8 cellular contexts compared by ENCODE assay signal in genomic region chr6:63635563-63636515, GRCh38. TPM values are rescaled to one million over a fixed set of nuclear protein-coding genes. Genes with fewer than 3 reads are reported as not detected.
DNase-seq lines count a peak whose midpoint lies in the region; ATAC-seq and TF ChIP-seq lines count a peak whose summit lies in the region.

PHF3 (plus strand) TSS chr6:63635802; CDS start chr6:63646552, 10,750 bp downstream.

- H3K36me3 ChIP-seq in CD4-positive, alpha-beta memory T cell (ENCODE audit: insufficient read depth, low read length): no peaks in the 10 kb centered on the region
- no peaks in the 10 kb centered on the region for H3K36me3 ChIP-seq in right lobe of liver

- H3K4me1 ChIP-seq in CD4-positive, alpha-beta memory T cell (ENCODE audit: insufficient read depth, low read length): peaks cover 49% of the 10 kb centered on the region
- peaks cover 0 to 37% (median 14%) of the 10 kb centered on the region in 4 donors for H3K4me1 ChIP-seq in right lobe of liver

- H3K36me3 Mint-ChIP-seq in CD4-positive, alpha-beta memory T cell: peaks cover 0 to 5% of the 10 kb centered on the region in 2 donors
- H3K36me3 Mint-ChIP-seq in activated CD4-positive, alpha-beta memory T cell treated with anti-CD3 and anti-CD28 coated beads for 36 hours: peaks cover 2% of the 10 kb centered on the region

- no peaks in the 10 kb centered on the region for H3K27me3 ChIP-seq in CD4-positive, alpha-beta memory T cell (ENCODE audit: insufficient read depth, low read length)
- no peaks in the 10 kb centered on the region for H3K27me3 ChIP-seq in right lobe of liver

- ATAC-seq in GM19452 (IDR thresholded peaks at IDR 0.05; ENCODE audit: unreplicated experiment): peak; percentile 83
- ATAC-seq in HG03575 (IDR thresholded peaks at IDR 0.05; ENCODE audit: extremely low read depth, insufficient number of reproducible peaks, low FRiP score, unreplicated experiment): peak; percentile 40
- ATAC-seq in right lobe of liver: peak; percentile 85 to 94 (median 92)

- peak in 1 of 4 donors; percentile 9 for TF ChIP-seq CTCF in right lobe of liver (IDR thresholded peaks at IDR 0.05)

- peaks cover 0 to 2% (median 0%) of the 10 kb centered on the region in 8 donors for H3K9me3 Mint-ChIP-seq in CD4-positive, alpha-beta memory T cell
- H3K9me3 Mint-ChIP-seq in activated CD4-positive, alpha-beta memory T cell treated with anti-CD3 and anti-CD28 coated beads for 36 hours: no peaks in the 10 kb centered on the region

- peaks cover 34 to 54% (median 44%) of the 10 kb centered on the region in 4 donors for H3K4me1 Mint-ChIP-seq in CD4-positive, alpha-beta memory T cell
- peaks cover 44% of the 10 kb centered on the region for H3K4me1 Mint-ChIP-seq in activated CD4-positive, alpha-beta memory T cell treated with anti-CD3 and anti-CD28 coated beads for 36 hours (ENCODE audit: low read depth)

- no peaks in the 10 kb centered on the region for H3K9me3 ChIP-seq in CD4-positive, alpha-beta memory T cell (ENCODE audit: control insufficient read depth in 1 of 2, low read length in 2 of 2)
- H3K9me3 ChIP-seq in right lobe of liver: no peaks in the 10 kb centered on the region

- H3K27ac Mint-ChIP-seq in CD4-positive, alpha-beta memory T cell: peak within 1 kb of the TSS; percentile 94 to 99 (median 99)
- H3K27ac Mint-ChIP-seq in activated CD4-positive, alpha-beta memory T cell treated with anti-CD3 and anti-CD28 coated beads for 36 hours: peak within 1 kb of the TSS; percentile 96

- H3K27me3 Mint-ChIP-seq in CD4-positive, alpha-beta memory T cell: no peaks in the 10 kb centered on the region
- no peaks in the 10 kb centered on the region for H3K27me3 Mint-ChIP-seq in activated CD4-positive, alpha-beta memory T cell treated with anti-CD3 and anti-CD28 coated beads for 36 hours

- intact Hi-C loops in CD4-positive, alpha-beta memory T cell (cut with micrococcal nuclease): loop anchor here (1.0 kb wide), 2 partner anchors 38 to 64 kb away; partner anchors contain the start of genes LOC128125822 and PTP4A1
- intact Hi-C loops in activated CD4-positive, alpha-beta memory T cell treated with anti-CD3 and anti-CD28 coated beads for 36 hours (cut with micrococcal nuclease): loop anchor here (1.0 to 5.0 kb wide), 4 partner anchors 38 to 69 kb away; partner anchors contain the start of genes LOC128125822 and PTP4A1
- intact Hi-C loops in right lobe of liver (cut with DNase I): no loop called here

- POLR2A ChIA-PET in CD4-positive, alpha-beta memory T cell (lab: Charles Lee; ENCODE audit: partially characterized antibody): interaction anchor here (0.7 to 3.6 kb wide), 21 partner anchors 8 to 129 kb away, joined by 3 to 62 read pairs (median 4); partner anchors contain the start of genes LOC128125822 and PTP4A1
- POLR2A ChIA-PET in activated CD4-positive, alpha-beta memory T cell treated with anti-CD3 and anti-CD28 coated beads for 36 hours (lab: Charles Lee): interaction anchor here (0.6 to 1.5 kb wide), 3 partner anchors 35 to 62 kb away, joined by 3 to 5 read pairs (median 4); no protein-coding TSS in a partner anchor

- H3K27ac ChIP-seq in CD4-positive, alpha-beta memory T cell (ENCODE audit: low read depth, low read length): peak within 1 kb of the TSS; percentile 94
- peak within 1 kb of the TSS; percentile 93 to 99 (median 96) for H3K27ac ChIP-seq in right lobe of liver

- peak; percentile 57 for TF ChIP-seq POLR2A in right lobe of liver (IDR thresholded peaks at IDR 0.05)

- 0% methylated on average over 16 of the region's 127 CpGs for WGBS in right lobe of liver (ENCODE audit: insufficient coverage, low coverage, low lambda C conversion rate, missing lambda C conversion rate)

- peak within 1 kb of the TSS; percentile 95 to 100 (median 100) for H3K4me3 Mint-ChIP-seq in CD4-positive, alpha-beta memory T cell
- peak within 1 kb of the TSS; percentile 98 for H3K4me3 Mint-ChIP-seq in activated CD4-positive, alpha-beta memory T cell treated with anti-CD3 and anti-CD28 coated beads for 36 hours

- CTCF ChIA-PET in CD4-positive, alpha-beta memory T cell (lab: Charles Lee; ENCODE audit: partially characterized antibody): interaction anchor here (0.8 to 2.9 kb wide), 10 partner anchors 8 to 129 kb away, joined by 3 to 28 read pairs (median 4); no protein-coding TSS in a partner anchor
- CTCF ChIA-PET in activated CD4-positive, alpha-beta memory T cell treated with anti-CD3 and anti-CD28 coated beads for 36 hours (lab: Charles Lee): interaction anchor here (1.0 to 2.7 kb wide), 3 partner anchors 27 to 62 kb away, joined by 3 to 25 read pairs (median 19); no protein-coding TSS in a partner anchor

- peak; percentile 90 to 94 (median 93) for DNase-seq in CD4-positive, alpha-beta memory T cell
- peak; percentile 68 for DNase-seq in NCI-H82 treated with DMSO at 0.1 percent for 48 hours (lab: John Stamatoyannopoulos, UW; ENCODE audit: unreplicated experiment)
- peak; percentile 93 for DNase-seq in activated CD4-positive, alpha-beta memory T cell treated with anti-CD3 and anti-CD28 coated beads for 36 hours
- peak; percentile 49 to 89 for DNase-seq in dermis microvascular lymphatic vessel endothelial cell (ENCODE audit: low read depth in 2 of 2)
- DNase-seq in right lobe of liver: peak; percentile 92 to 93 (median 92)
- DNase-seq in stimulated activated CD4-positive, alpha-beta T cell treated with anti-CD3 and anti-CD28 coated beads, Interleukin-4, amount 100 ng/mL, for 4 hours: peak; percentile 89 to 91

- H3K4me3 ChIP-seq in CD4-positive, alpha-beta memory T cell (ENCODE audit: low read length in 2 of 2): peak within 1 kb of the TSS; percentile 71 to 86
- H3K4me3 ChIP-seq in right lobe of liver: peak within 1 kb of the TSS; percentile 83 to 86 (median 86)

RNA-seq across cellular contexts. Expression of gene PHF3, which starts in this region (rescaled TPM):
- total RNA-seq in CD4-positive, alpha-beta memory T cell: 100 to 1,000 TPM; 115 to 119 TPM
- 10 to 100 TPM in 1 of 2 donors, 1 to 10 TPM in 1; 5.1 to 47.1 TPM for polyA plus RNA-seq in CD4-positive, alpha-beta memory T cell
- total RNA-seq in activated CD4-positive, alpha-beta memory T cell treated with anti-CD3 and anti-CD28 coated beads for 36 hours: 10 to 100 TPM; 43.0 to 43.2 TPM
- total RNA-seq in dermis microvascular lymphatic vessel endothelial cell: 34.9 and 38.8 TPM in 2 replicates
- 10 to 100 TPM; 22.1 to 35.2 (median 31.5) TPM for total RNA-seq in right lobe of liver

Comparison
In these comparisons a context has a peak if more than half of its experiments do, and no peak if none do; other contexts are left out.
1. Peak in every context shown above with its lines: DNase-seq, ATAC-seq, H3K4me3 ChIP-seq and H3K27ac ChIP-seq.
2. ATAC-seq: peak in every context shown above with its lines; median percentile 92 in right lobe of liver; 83 in GM19452; 40 in HG03575.
3. intact Hi-C loops: an anchor here in CD4-positive, alpha-beta memory T cell (1.0 kb wide) and activated CD4-positive, alpha-beta memory T cell treated with anti-CD3 and anti-CD28 coated beads for 36 hours (1.0 to 5.0 kb wide); none called in right lobe of liver.